In genomic region chr4:100417565-100417964, GRCh38 we compare ENCODE assay signal across 22 cellular contexts.
A peak's percentile ranks its signal among the peaks of the same experiment; 100 is the strongest.
DNase-seq lines count a peak whose midpoint lies in the region; ATAC-seq and TF ChIP-seq lines count a peak whose summit lies in the region.
"Had no signal": no experiment of that assay in that cellular context is flagged by ENCODE, and none has a peak within 500 bp of the region (broad histone marks: within the 10 kb centered on the region; RNA-seq: fewer than 3 reads in every experiment).

No MANE protein-coding gene starts in this region.

- peak; percentile 28; the same call in 1 of the 3 replicates for ATAC-seq in SK-N-SH treated with all-trans-retinoic acid at 6 μM for 48 hours

- peak; percentile 31 for DNase-seq in DMS53 (lab: John Stamatoyannopoulos, UW)
- no peak for DNase-seq in DMS53 treated with DMSO at 0.1 percent for 48 hours (lab: John Stamatoyannopoulos, UW; ENCODE audit: unreplicated experiment)
- peak; percentile 75 for DNase-seq in fibroblast of pulmonary artery (ENCODE audit: low read depth)
- peak; percentile 45 for DNase-seq in skeletal muscle cell (ENCODE audit: low read depth)
- DNase-seq in CD1c-positive myeloid dendritic cell (ENCODE audit: extremely low spot score), result no peak
- DNase-seq in NCI-H2081 (lab: John Stamatoyannopoulos, UW), result no peak
- DNase-seq in AG08395 (ENCODE audit: low spot score), result no peak
- DNase-seq: 8988T; activated CD4-positive, alpha-beta T cell treated with anti-CD3 and anti-CD28 coated beads, Interleukin-2, amount 10 ng/mL, durations not matched to agents 7 days and 5 days; activated CD8-positive, alpha-beta memory T cell treated with anti-CD3 and anti-CD28 coated beads, Interleukin-2, amount 50 U/mL, for 4 hours; activated effector memory CD4-positive, alpha-beta T cell treated with anti-CD3 and anti-CD28 coated beads, Interleukin-2, amount 50 U/mL, for 16 hours; central memory CD4-positive, alpha-beta T cell; erythroblast; GF-D8; immature natural killer cell; NCI-H187; Right ventricle myocardium superior; stimulated activated CD4-positive, alpha-beta T cell treated with anti-CD3 and anti-CD28 coated beads, Interleukin-2, amount 100 ng/mL, for 48 hours; stomach; trophoblast cell had no signal

- H3K4me3 ChIP-seq in fibroblast of pulmonary artery (replicated peaks; ENCODE audit: low read depth, low read length) (no peak overlapping the region), skeletal muscle cell (ENCODE audit: low read depth, low read length) (no peak overlapping the region)
- H3K4me3 ChIP-seq: BLaER1 treated with 17β-estradiol and CSF1 and Interleukin-3, amounts not matched to agents 10 nM and 100 nM; stomach had no signal

- TF ChIP-seq CTCF in fibroblast of pulmonary artery (IDR thresholded peaks at IDR 0.05; ENCODE audit: low read length, missing control alignments), result no peak

TF ChIP-seq in SK-N-SH treated with all-trans-retinoic acid at 6 μM for 48 hours, 23 proteins besides CTCF, POLR2A, EP300 and RAD21:
- TF ChIP-seq ESRRG (CRISPR knock-in tag; IDR thresholded peaks at IDR 0.05), result no peak
- TF ChIP-seq GLIS3 (CRISPR knock-in tag; IDR thresholded peaks at IDR 0.05), result no peak
- TF ChIP-seq ZFP3 (CRISPR knock-in tag; IDR thresholded peaks at IDR 0.05), result no peak
- no peak for TF ChIP-seq CSDC2 (CRISPR knock-in tag; IDR thresholded peaks at IDR 0.05)
- TF ChIP-seq CREB5 (CRISPR knock-in tag; IDR thresholded peaks at IDR 0.05; ENCODE audit: low read depth), result no peak
- TF ChIP-seq ISL1 (CRISPR knock-in tag; IDR thresholded peaks at IDR 0.05), result no peak
- no peak for TF ChIP-seq BACH2 (CRISPR knock-in tag; IDR thresholded peaks at IDR 0.05; ENCODE audit: borderline replicate concordance)
- TF ChIP-seq ARNTL (CRISPR knock-in tag; IDR thresholded peaks at IDR 0.05; ENCODE audit: borderline replicate concordance, low read depth), result no peak
- TF ChIP-seq PPARA (CRISPR knock-in tag; IDR thresholded peaks at IDR 0.05; ENCODE audit: borderline replicate concordance), result no peak
- no peak for TF ChIP-seq ZNF70 (CRISPR knock-in tag; IDR thresholded peaks at IDR 0.05)
- TF ChIP-seq ZNF8 (CRISPR knock-in tag; IDR thresholded peaks at IDR 0.05), result no peak
- TF ChIP-seq OSR1 (CRISPR knock-in tag; IDR thresholded peaks at IDR 0.05), result no peak
- no peak for TF ChIP-seq TOX (CRISPR knock-in tag; IDR thresholded peaks at IDR 0.05; ENCODE audit: borderline replicate concordance)
- no peak for TF ChIP-seq RARB (CRISPR knock-in tag; IDR thresholded peaks at IDR 0.05)
- TF ChIP-seq, protein P1, sequence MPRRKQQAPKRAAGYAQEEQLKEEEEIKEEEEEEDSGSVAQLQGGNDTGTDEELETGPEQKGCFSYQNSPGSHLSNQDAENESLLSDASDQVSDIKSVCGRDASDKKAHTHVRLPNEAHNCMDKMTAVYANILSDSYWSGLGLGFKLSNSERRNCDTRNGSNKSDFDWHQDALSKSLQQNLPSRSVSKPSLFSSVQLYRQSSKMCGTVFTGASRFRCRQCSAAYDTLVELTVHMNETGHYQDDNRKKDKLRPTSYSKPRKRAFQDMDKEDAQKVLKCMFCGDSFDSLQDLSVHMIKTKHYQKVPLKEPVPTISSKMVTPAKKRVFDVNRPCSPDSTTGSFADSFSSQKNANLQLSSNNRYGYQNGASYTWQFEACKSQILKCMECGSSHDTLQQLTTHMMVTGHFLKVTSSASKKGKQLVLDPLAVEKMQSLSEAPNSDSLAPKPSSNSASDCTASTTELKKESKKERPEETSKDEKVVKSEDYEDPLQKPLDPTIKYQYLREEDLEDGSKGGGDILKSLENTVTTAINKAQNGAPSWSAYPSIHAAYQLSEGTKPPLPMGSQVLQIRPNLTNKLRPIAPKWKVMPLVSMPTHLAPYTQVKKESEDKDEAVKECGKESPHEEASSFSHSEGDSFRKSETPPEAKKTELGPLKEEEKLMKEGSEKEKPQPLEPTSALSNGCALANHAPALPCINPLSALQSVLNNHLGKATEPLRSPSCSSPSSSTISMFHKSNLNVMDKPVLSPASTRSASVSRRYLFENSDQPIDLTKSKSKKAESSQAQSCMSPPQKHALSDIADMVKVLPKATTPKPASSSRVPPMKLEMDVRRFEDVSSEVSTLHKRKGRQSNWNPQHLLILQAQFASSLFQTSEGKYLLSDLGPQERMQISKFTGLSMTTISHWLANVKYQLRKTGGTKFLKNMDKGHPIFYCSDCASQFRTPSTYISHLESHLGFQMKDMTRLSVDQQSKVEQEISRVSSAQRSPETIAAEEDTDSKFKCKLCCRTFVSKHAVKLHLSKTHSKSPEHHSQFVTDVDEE (CRISPR knock-in tag; IDR thresholded peaks at IDR 0.05), result no peak
- TF ChIP-seq, protein P2, sequence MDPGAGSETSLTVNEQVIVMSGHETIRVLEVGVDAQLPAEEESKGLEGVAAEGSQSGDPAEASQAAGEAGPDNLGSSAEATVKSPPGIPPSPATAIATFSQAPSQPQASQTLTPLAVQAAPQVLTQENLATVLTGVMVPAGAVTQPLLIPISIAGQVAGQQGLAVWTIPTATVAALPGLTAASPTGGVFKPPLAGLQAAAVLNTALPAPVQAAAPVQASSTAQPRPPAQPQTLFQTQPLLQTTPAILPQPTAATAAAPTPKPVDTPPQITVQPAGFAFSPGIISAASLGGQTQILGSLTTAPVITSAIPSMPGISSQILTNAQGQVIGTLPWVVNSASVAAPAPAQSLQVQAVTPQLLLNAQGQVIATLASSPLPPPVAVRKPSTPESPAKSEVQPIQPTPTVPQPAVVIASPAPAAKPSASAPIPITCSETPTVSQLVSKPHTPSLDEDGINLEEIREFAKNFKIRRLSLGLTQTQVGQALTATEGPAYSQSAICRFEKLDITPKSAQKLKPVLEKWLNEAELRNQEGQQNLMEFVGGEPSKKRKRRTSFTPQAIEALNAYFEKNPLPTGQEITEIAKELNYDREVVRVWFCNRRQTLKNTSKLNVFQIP (CRISPR knock-in tag; IDR thresholded peaks at IDR 0.05; ENCODE audit: borderline replicate concordance, low read depth), result no peak
- TF ChIP-seq ZFP30 (CRISPR knock-in tag; IDR thresholded peaks at IDR 0.05), result no peak
- no peak for TF ChIP-seq SNAI2 (CRISPR knock-in tag; IDR thresholded peaks at IDR 0.05)

Comparison
In these comparisons a context has a peak if more than half of its experiments do, and no peak if none do; other contexts are left out.
1. DNase-seq: peak in DMS53 (single experiment), fibroblast of pulmonary artery (single experiment) and skeletal muscle cell (single experiment); none in DMS53 treated with DMSO at 0.1 percent for 48 hours (single experiment), CD1c-positive myeloid dendritic cell (single experiment), NCI-H2081 (0 of 2) and AG08395 (single experiment).